Comparison of ENCODE assay signal across 1 cellular context in genomic region chr3:194100856-194101390, GRCh38.
A peak's percentile ranks its signal among the peaks of the same experiment; 100 is the strongest.
TF ChIP-seq lines count a peak whose summit lies in the region.

No MANE protein-coding gene starts in this region.

TF ChIP-seq in HepG2, 621 proteins besides CTCF, POLR2A, EP300 and RAD21 (continued from another document and continues in another):
- TF ChIP-seq ZNF142 (CRISPR knock-in tag; IDR thresholded peaks at IDR 0.05) = no peak
- TF ChIP-seq HNRNPK (IDR thresholded peaks at IDR 0.05; ENCODE audit: low read depth, low read length, poor library complexity, severe bottlenecking) = no peak
- TF ChIP-seq PAXIP1 (CRISPR knock-in tag; conservative IDR thresholded peaks at IDR 0.05) = no peak
- TF ChIP-seq ESRRA (CRISPR knock-in tag; IDR thresholded peaks at IDR 0.05; ENCODE audit: low read depth) = no peak
- TF ChIP-seq ZFY (CRISPR knock-in tag; IDR thresholded peaks at IDR 0.05) = no peak
- no peak for TF ChIP-seq ATF5 (CRISPR knock-in tag; IDR thresholded peaks at IDR 0.05; ENCODE audit: low read depth)
- peak; percentile 37; the same call in 1 of the 2 replicates for TF ChIP-seq ZBTB39 (CRISPR knock-in tag; IDR thresholded peaks at IDR 0.05)
- no peak for TF ChIP-seq ZXDC (CRISPR knock-in tag; IDR thresholded peaks at IDR 0.05)
- TF ChIP-seq ZFP36L1 (CRISPR knock-in tag; IDR thresholded peaks at IDR 0.05) = 0 out of 2 replicates have a peak, but pooled peaks have one; percentile 37
- TF ChIP-seq FOXJ3 (CRISPR knock-in tag; IDR thresholded peaks at IDR 0.05; ENCODE audit: borderline replicate concordance) = no peak
- TF ChIP-seq ZSCAN25 (CRISPR knock-in tag; IDR thresholded peaks at IDR 0.05) = no peak
- no peak for TF ChIP-seq ZC3H13 (CRISPR knock-in tag; IDR thresholded peaks at IDR 0.05)
- no peak for TF ChIP-seq STAT5B (CRISPR knock-in tag; IDR thresholded peaks at IDR 0.05)
- peak; percentile 68 for TF ChIP-seq ZNF687 (CRISPR knock-in tag; IDR thresholded peaks at IDR 0.05)
- no peak for TF ChIP-seq TCF7L2 (IDR thresholded peaks at IDR 0.05; ENCODE audit: low read depth, low read length)
- TF ChIP-seq PPARG (CRISPR knock-in tag; conservative IDR thresholded peaks at IDR 0.05) = no peak
- TF ChIP-seq ATRX (CRISPR knock-in tag; IDR thresholded peaks at IDR 0.05; ENCODE audit: borderline replicate concordance) = no peak
- no peak for TF ChIP-seq SALL2 (CRISPR knock-in tag; IDR thresholded peaks at IDR 0.05)
- no peak for TF ChIP-seq NR2F2 (IDR thresholded peaks at IDR 0.05; ENCODE audit: borderline replicate concordance, low read depth)
- no peak for TF ChIP-seq ZNF317 (CRISPR knock-in tag; IDR thresholded peaks at IDR 0.05)
- no peak for TF ChIP-seq ZSCAN9 (CRISPR knock-in tag; IDR thresholded peaks at IDR 0.05; ENCODE audit: borderline replicate concordance)
- TF ChIP-seq SSRP1 (CRISPR knock-in tag; IDR thresholded peaks at IDR 0.05) = no peak
- no peak for TF ChIP-seq KDM3A (CRISPR knock-in tag; IDR thresholded peaks at IDR 0.05; ENCODE audit: low read depth)
- no peak for TF ChIP-seq ZNF451 (CRISPR knock-in tag; IDR thresholded peaks at IDR 0.05)
- TF ChIP-seq HNF4A (CRISPR knock-in tag; IDR thresholded peaks at IDR 0.05) = peak; percentile 70
- no peak for TF ChIP-seq KMT2A (CRISPR knock-in tag; IDR thresholded peaks at IDR 0.05)
- TF ChIP-seq SNAPC2 (CRISPR knock-in tag; IDR thresholded peaks at IDR 0.05) = no peak
- no peak for TF ChIP-seq ZNF512 (CRISPR knock-in tag; IDR thresholded peaks at IDR 0.05)
- TF ChIP-seq NR2C2 (CRISPR knock-in tag; IDR thresholded peaks at IDR 0.05; ENCODE audit: borderline replicate concordance) = no peak
- no peak for TF ChIP-seq SAFB2 (CRISPR knock-in tag; IDR thresholded peaks at IDR 0.05; ENCODE audit: borderline replicate concordance, low read depth)
- no peak for TF ChIP-seq ZNF709 (CRISPR knock-in tag; IDR thresholded peaks at IDR 0.05)
- TF ChIP-seq DRAP1 (CRISPR knock-in tag; IDR thresholded peaks at IDR 0.05) = no peak
- TF ChIP-seq ZBTB44 (CRISPR knock-in tag; IDR thresholded peaks at IDR 0.05) = no peak
- TF ChIP-seq ZFX (CRISPR knock-in tag; IDR thresholded peaks at IDR 0.05; ENCODE audit: low read depth) = peak; percentile 22; the same call in 1 of the 2 replicates
- no peak for TF ChIP-seq PHF8 (CRISPR knock-in tag; IDR thresholded peaks at IDR 0.05)
- TF ChIP-seq ZNF781 (CRISPR knock-in tag; IDR thresholded peaks at IDR 0.05; ENCODE audit: borderline replicate concordance, not compliant biosample characterization) = no peak
- no peak for TF ChIP-seq MBD4 (IDR thresholded peaks at IDR 0.05; ENCODE audit: borderline replicate concordance, low read length)
- no peak for TF ChIP-seq MTA3 (CRISPR knock-in tag; IDR thresholded peaks at IDR 0.05)
- no peak for TF ChIP-seq MATR3 (CRISPR knock-in tag; IDR thresholded peaks at IDR 0.05)
